24 cellular contexts compared by ENCODE assay signal in genomic region chr4:150164055-150164454, GRCh38.
"Had no signal": no experiment of that assay in that cellular context is flagged by ENCODE, and none has a peak within 500 bp of the region (broad histone marks: within the 10 kb centered on the region; RNA-seq: fewer than 3 reads in every experiment).

No MANE protein-coding gene starts in this region.

- H3K27ac ChIP-seq: breast epithelium, foreskin keratinocyte, psoas muscle, right lobe of liver, suprapubic skin, transverse colon, uterus had no signal

- ATAC-seq: activated CD8-positive, alpha-beta T cell treated with anti-CD3 and anti-CD28 coated beads, Interleukin-2, amount 10 ng/mL, durations not matched to agents 7 days and 5 days; left lobe of liver; mucosa of descending colon; psoas muscle; right lobe of liver had no signal

- H3K36me3 ChIP-seq: breast epithelium, right lobe of liver, suprapubic skin, transverse colon, uterus had no signal

- DNase-seq: activated CD4-positive, alpha-beta T cell treated with anti-CD3 and anti-CD28 coated beads, Interleukin-2, amount 10 ng/mL, durations not matched to agents 24 days and 14 days; activated CD4-positive, CD25-positive, alpha-beta regulatory T cell; activated CD8-positive, alpha-beta T cell treated with anti-CD3 and anti-CD28 coated beads, Interleukin-2, amount 10 ng/mL, durations not matched to agents 7 days and 5 days; activated naive CD4-positive, alpha-beta T cell treated with anti-CD3 and anti-CD28 coated beads for 36 hours; activated T-cell treated with anti-CD3 and anti-CD28 coated beads, Interleukin-2, amount 50 U/mL, for 24 hours; cerebellar nuclear complex; cortex of kidney; erythroblast; foreskin keratinocyte; hypothalamus; islet precursor cell; mucosa of descending colon; naive B cell; psoas muscle; right lobe of liver; small intestine; stimulated activated CD4-positive, alpha-beta T cell treated with anti-CD3 and anti-CD28 coated beads, Interleukin-15, amount 100 ng/mL, for 24 hours; stimulated activated CD4-positive, alpha-beta T cell treated with anti-CD3 and anti-CD28 coated beads, Interleukin-2, amount 100 ng/mL, for 48 hours; T1000; transverse colon; uterus had no signal

- H3K4me1 ChIP-seq: breast epithelium, foreskin keratinocyte, psoas muscle, right lobe of liver, suprapubic skin, transverse colon, uterus had no signal

- H3K9me3 ChIP-seq: breast epithelium, mucosa of descending colon, psoas muscle, right lobe of liver, suprapubic skin, transverse colon, uterus had no signal

- H3K27me3 ChIP-seq: breast epithelium, foreskin keratinocyte, right lobe of liver, suprapubic skin, transverse colon, uterus had no signal

- H3K4me3 ChIP-seq: breast epithelium, mucosa of descending colon, psoas muscle, right lobe of liver, suprapubic skin, transverse colon, uterus had no signal
